Comparison of ENCODE assay signal across 22 cellular contexts in the genomic region with DNA sequence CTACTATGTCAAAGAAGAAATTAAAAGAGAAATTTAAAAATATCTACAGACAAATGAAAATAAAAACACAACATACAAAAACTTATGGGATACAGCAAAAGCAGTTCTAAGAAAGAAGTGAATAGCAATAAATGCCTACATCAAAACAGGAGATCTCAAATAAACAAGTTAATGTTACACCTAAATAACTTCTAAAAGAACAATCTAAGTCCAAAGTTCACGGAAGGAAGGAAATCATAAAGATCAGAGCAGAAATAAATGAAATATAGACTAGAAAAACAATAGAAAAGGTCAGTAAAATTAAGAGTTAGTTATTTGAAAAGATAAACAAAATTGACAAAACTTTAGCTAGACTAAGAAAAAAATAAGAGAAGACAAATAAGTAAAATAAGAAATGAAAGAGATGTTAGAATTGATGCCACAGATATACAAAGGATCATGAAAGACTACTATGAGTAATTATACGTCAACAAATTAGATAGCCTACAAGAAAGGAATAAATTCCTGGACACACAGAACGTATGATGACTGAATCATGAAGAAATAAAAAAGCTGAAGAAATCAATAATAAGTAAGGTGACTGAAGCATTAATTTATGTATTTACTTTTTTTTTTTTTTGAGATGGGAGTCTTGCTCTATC.
"Had no signal": no experiment of that assay in that cellular context is flagged by ENCODE, and none has a peak within 500 bp of the region (broad histone marks: within the 10 kb centered on the region; RNA-seq: fewer than 3 reads in every experiment).

No MANE protein-coding gene starts in this region.

- ATAC-seq: effector memory CD8-positive, alpha-beta T cell; gastrocnemius medialis; left lung; lower lobe of right lung; natural killer cell; right lobe of liver; stimulated activated naive CD8-positive, alpha-beta T cell treated with anti-CD3 and anti-CD28 coated beads, Interleukin-15, amount 100 ng/mL, for 72 hours; upper lobe of right lung had no signal

- H3K4me1 ChIP-seq: gastrocnemius medialis, left lung, lower lobe of right lung, right lobe of liver, suprapubic skin, upper lobe of right lung, uterus had no signal

- H3K36me3 ChIP-seq: left lung, ovary, right lobe of liver, suprapubic skin, uterus had no signal

- H3K9me3 ChIP-seq: gastrocnemius medialis, ovary, right lobe of liver, suprapubic skin, upper lobe of right lung, uterus had no signal

- H3K27ac ChIP-seq: gastrocnemius medialis, left lung, lower lobe of right lung, ovary, right lobe of liver, suprapubic skin, upper lobe of right lung, uterus had no signal

- DNase-seq: cortex of kidney; effector memory CD8-positive, alpha-beta T cell; gastrocnemius medialis; head of caudate nucleus; left lung; lower lobe of right lung; natural killer cell; occipital lobe; ovary; right lobe of liver; stimulated activated CD4-positive, alpha-beta T cell treated with anti-CD3 and anti-CD28 coated beads, Interleukin-12 subunit alpha, Interleukin-12 subunit beta, amount 100 ng/mL, for 4 hours; stimulated activated CD4-positive, alpha-beta T cell treated with anti-CD3 and anti-CD28 coated beads, Interleukin-1b, Interleukin-23, amount 100 ng/mL, for 48 hours; stimulated activated CD4-positive, alpha-beta T cell treated with anti-CD3 and anti-CD28 coated beads, Interleukin-4, amount 100 ng/mL, for 1 hour; stimulated activated CD8-positive, alpha-beta memory T cell treated with anti-CD3 and anti-CD28 coated beads, Interleukin-4, amount 100 ng/mL, for 48 hours; stimulated activated naive CD4-positive, alpha-beta T cell; stimulated activated naive CD8-positive, alpha-beta T cell treated with anti-CD3 and anti-CD28 coated beads, Interleukin-15, amount 100 ng/mL, for 72 hours; transverse colon; upper lobe of right lung; uterus had no signal

- H3K27me3 ChIP-seq: gastrocnemius medialis, left lung, ovary, right lobe of liver, suprapubic skin, transverse colon, upper lobe of right lung, uterus had no signal

- H3K4me3 ChIP-seq: gastrocnemius medialis, left lung, lower lobe of right lung, ovary, right lobe of liver, smooth muscle cell, suprapubic skin, transverse colon, upper lobe of right lung, uterus had no signal

- FAIRE-seq: keratinocyte had no signal
